32 cellular contexts compared by ENCODE assay signal in the genomic region with DNA sequence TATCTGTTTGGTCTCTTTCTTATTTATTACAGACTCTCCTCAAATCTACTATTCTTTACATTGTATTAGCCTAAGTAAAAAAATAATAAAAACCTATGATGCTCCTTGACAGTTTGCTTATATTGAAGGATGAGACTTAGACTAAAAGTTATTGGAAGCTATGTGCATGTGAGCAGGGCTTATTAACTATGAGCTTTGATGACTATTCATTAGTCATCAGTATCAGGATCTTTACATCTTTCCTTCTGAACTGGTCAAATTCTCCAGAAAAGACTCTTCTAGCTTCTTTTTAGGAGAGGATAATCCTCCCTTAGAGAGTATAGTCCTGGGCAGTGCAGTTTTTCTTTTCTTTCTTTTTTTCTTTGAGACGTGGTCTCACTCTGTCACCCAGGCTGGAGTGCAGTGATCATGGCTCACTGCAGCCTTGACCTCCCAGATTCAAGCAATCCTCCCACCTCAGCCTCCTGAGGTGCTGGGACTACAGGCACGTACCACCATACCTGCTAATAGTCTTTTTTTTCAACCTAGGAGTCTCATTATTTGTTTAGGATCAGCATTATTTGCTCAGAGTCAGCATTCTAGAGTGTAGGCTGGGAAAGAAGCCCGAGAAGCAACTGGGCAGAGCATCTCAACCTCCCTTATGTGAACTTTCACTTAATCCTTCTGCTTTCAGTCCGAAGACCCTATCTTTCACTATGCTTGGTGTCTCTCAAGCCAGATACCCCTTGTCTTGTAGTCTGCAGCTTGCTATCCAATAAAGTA. TPM values are rescaled to one million over a fixed set of nuclear protein-coding genes. Genes with fewer than 3 reads are reported as not detected.
"Had no signal": no experiment of that assay in that cellular context is flagged by ENCODE, and none has a peak within 500 bp of the region (broad histone marks: within the 10 kb centered on the region; RNA-seq: fewer than 3 reads in every experiment).

No MANE protein-coding gene starts in this region.

- DNase-seq: activated CD4-positive, alpha-beta memory T cell treated with anti-CD3 and anti-CD28 coated beads, Interleukin-2, amount 10 ng/mL, durations not matched to agents 7 days and 5 days; activated CD4-positive, alpha-beta T cell treated with anti-CD3 and anti-CD28 coated beads for 1 hour; activated CD4-positive, alpha-beta T cell treated with anti-CD3 and anti-CD28 coated beads, Interleukin-2, amount 10 ng/mL, durations not matched to agents 7 days and 5 days; activated naive CD8-positive, alpha-beta T cell treated with anti-CD3 and anti-CD28 coated beads, Interleukin-2, amount 50 U/mL, for 24 hours; activated T-cell treated with anti-CD3 and anti-CD28 coated beads, Interleukin-2, amount 50 U/mL, for 4 hours; amygdala; effector CD4-positive, alpha-beta T cell; head of caudate nucleus; hippocampal formation; left cardiac atrium; left ventricle myocardium superior; ovary; stimulated activated CD4-positive, alpha-beta T cell treated with anti-CD3 and anti-CD28 coated beads, Interleukin-1b, Interleukin-23, amount 100 ng/mL, for 48 hours; stimulated activated CD4-positive, alpha-beta T cell treated with anti-CD3 and anti-CD28 coated beads, Interleukin-4, amount 100 ng/mL, for 4 hours; stimulated activated CD8-positive, alpha-beta memory T cell treated with anti-CD3 and anti-CD28 coated beads, Interleukin-4, amount 100 ng/mL, for 48 hours; stimulated activated naive CD8-positive, alpha-beta T cell treated with anti-CD3 and anti-CD28 coated beads, Interleukin-15, amount 100 ng/mL, for 72 hours; substantia nigra; T-helper 2 cell had no signal

- H3K36me3 ChIP-seq: ovary had no signal

- H3K9me3 ChIP-seq: ovary had no signal

- H3K9me3 Mint-ChIP-seq: activated CD4-positive, alpha-beta memory T cell treated with anti-CD3 and anti-CD28 coated beads, Interleukin-2, amount 10 ng/mL, durations not matched to agents 7 days and 5 days; activated CD4-positive, alpha-beta T cell treated with anti-CD3 and anti-CD28 coated beads, Interleukin-2, amount 10 ng/mL, durations not matched to agents 7 days and 5 days; activated naive CD4-positive, alpha-beta T cell treated with anti-CD3 and anti-CD28 coated beads, Interleukin-2, amount 50 U/mL, for 24 hours; activated naive CD8-positive, alpha-beta T cell treated with anti-CD3 and anti-CD28 coated beads, Interleukin-2, amount 50 U/mL, for 24 hours; activated T-cell treated with anti-CD3 and anti-CD28 coated beads, Interleukin-2, amount 50 U/mL, for 4 hours; activated T-helper 2 cell treated with anti-CD3 and anti-CD28 coated beads, Interferon-gamma antibody, Interleukin-2, Interleukin-4, amounts not matched to agents 10 μg/mL and 5 μg/mL and 100 μg/mL, durations not matched to agents 14 hours and 24 hours and 36 hours; central memory CD8-positive, alpha-beta T cell; dendritic cell treated with granulocyte-macrophage colony-stimulating factor and Interleukin-4, amounts not matched to agents 40 ng/mL and 50 ng/mL, for 4 days; nephron; stimulated activated memory B cell treated with anti-CD40 and anti-IgM and Interleukin-4, amounts not matched to agents 10 μg/mL and 1 μg/mL and 100 μg/mL, for 72 hours; stimulated activated naive CD8-positive, alpha-beta T cell treated with anti-CD3 and anti-CD28 coated beads, Interleukin-15, amount 100 ng/mL, for 72 hours; type B pancreatic cell had no signal

- H3K27ac ChIP-seq: epithelial cell of prostate, ovary had no signal

- H3K36me3 Mint-ChIP-seq: activated naive CD4-positive, alpha-beta T cell treated with anti-CD3 and anti-CD28 coated beads, Interleukin-2, amount 50 U/mL, for 24 hours; stimulated activated memory B cell treated with anti-CD40 and anti-IgM and Interleukin-4, amounts not matched to agents 10 μg/mL and 1 μg/mL and 100 μg/mL, for 72 hours; type B pancreatic cell; WTC11 had no signal

- H3K27me3 Mint-ChIP-seq: progenitor cell of endocrine pancreas had no signal

- H3K4me2 ChIP-seq: smooth muscle cell had no signal

- H3K27me3 ChIP-seq: ovary had no signal

- H3K4me1 Mint-ChIP-seq: activated CD4-positive, alpha-beta T cell treated with anti-CD3 and anti-CD28 coated beads, Interleukin-2, amount 10 ng/mL, durations not matched to agents 7 days and 5 days; activated naive CD4-positive, alpha-beta T cell treated with anti-CD3 and anti-CD28 coated beads, Interleukin-2, amount 50 U/mL, for 24 hours; activated naive CD8-positive, alpha-beta T cell treated with anti-CD3 and anti-CD28 coated beads, Interleukin-2, amount 50 U/mL, for 24 hours; central memory CD8-positive, alpha-beta T cell; stimulated activated memory B cell treated with anti-CD40 and anti-IgM and Interleukin-4, amounts not matched to agents 10 μg/mL and 1 μg/mL and 100 μg/mL, for 72 hours; stimulated activated naive CD8-positive, alpha-beta T cell treated with anti-CD3 and anti-CD28 coated beads, Interleukin-15, amount 100 ng/mL, for 72 hours had no signal

- ATAC-seq: activated naive CD8-positive, alpha-beta T cell treated with anti-CD3 and anti-CD28 coated beads, Interleukin-2, amount 50 U/mL, for 24 hours; activated T-cell treated with anti-CD3 and anti-CD28 coated beads, Interleukin-2, amount 50 U/mL, for 4 hours; left cardiac atrium; left ventricle myocardium superior; stimulated activated memory B cell treated with anti-CD40 and anti-IgM and Interleukin-4, amounts not matched to agents 10 μg/mL and 1 μg/mL and 100 μg/mL, for 72 hours; stimulated activated naive CD8-positive, alpha-beta T cell treated with anti-CD3 and anti-CD28 coated beads, Interleukin-15, amount 100 ng/mL, for 72 hours; WTC11 had no signal

- H3K27ac Mint-ChIP-seq: activated CD4-positive, alpha-beta memory T cell treated with anti-CD3 and anti-CD28 coated beads, Interleukin-2, amount 10 ng/mL, durations not matched to agents 7 days and 5 days; activated CD4-positive, alpha-beta T cell treated with anti-CD3 and anti-CD28 coated beads, Interleukin-2, amount 10 ng/mL, durations not matched to agents 7 days and 5 days; activated naive CD4-positive, alpha-beta T cell treated with anti-CD3 and anti-CD28 coated beads, Interleukin-2, amount 50 U/mL, for 24 hours; activated naive CD8-positive, alpha-beta T cell treated with anti-CD3 and anti-CD28 coated beads, Interleukin-2, amount 50 U/mL, for 24 hours; activated T-helper 2 cell treated with anti-CD3 and anti-CD28 coated beads, Interferon-gamma antibody, Interleukin-2, Interleukin-4, amounts not matched to agents 10 μg/mL and 5 μg/mL and 100 μg/mL, durations not matched to agents 14 hours and 24 hours and 36 hours; dendritic cell treated with granulocyte-macrophage colony-stimulating factor and Interleukin-4, amounts not matched to agents 40 ng/mL and 50 ng/mL, for 4 days; nephron; progenitor cell of endocrine pancreas; stimulated activated memory B cell treated with anti-CD40 and anti-IgM and Interleukin-4, amounts not matched to agents 10 μg/mL and 1 μg/mL and 100 μg/mL, for 72 hours; type B pancreatic cell; WTC11 had no signal

- H3K4me3 Mint-ChIP-seq: activated CD4-positive, alpha-beta memory T cell treated with anti-CD3 and anti-CD28 coated beads, Interleukin-2, amount 10 ng/mL, durations not matched to agents 7 days and 5 days; activated CD4-positive, alpha-beta T cell treated with anti-CD3 and anti-CD28 coated beads, Interleukin-2, amount 10 ng/mL, durations not matched to agents 7 days and 5 days; activated naive CD4-positive, alpha-beta T cell treated with anti-CD3 and anti-CD28 coated beads, Interleukin-2, amount 50 U/mL, for 24 hours; activated naive CD8-positive, alpha-beta T cell treated with anti-CD3 and anti-CD28 coated beads, Interleukin-2, amount 50 U/mL, for 24 hours; activated T-cell treated with anti-CD3 and anti-CD28 coated beads, Interleukin-2, amount 50 U/mL, for 4 hours; central memory CD8-positive, alpha-beta T cell; dendritic cell treated with granulocyte-macrophage colony-stimulating factor and Interleukin-4, amounts not matched to agents 40 ng/mL and 50 ng/mL, for 4 days; nephron; stimulated activated memory B cell treated with anti-CD40 and anti-IgM and Interleukin-4, amounts not matched to agents 10 μg/mL and 1 μg/mL and 100 μg/mL, for 72 hours; stimulated activated naive CD8-positive, alpha-beta T cell treated with anti-CD3 and anti-CD28 coated beads, Interleukin-15, amount 100 ng/mL, for 72 hours; type B pancreatic cell; WTC11 had no signal

- H3K4me3 ChIP-seq: ovary, smooth muscle cell had no signal

- FAIRE-seq: endometrium, keratinocyte had no signal

RNA-seq across cellular contexts. Expression of a gene that starts 38.1 kb away (rescaled TPM):
- total RNA-seq: activated CD4-positive, alpha-beta memory T cell treated with anti-CD3 and anti-CD28 coated beads, Interleukin-2, amount 10 ng/mL, durations not matched to agents 7 days and 5 days; activated CD4-positive, alpha-beta T cell treated with anti-CD3 and anti-CD28 coated beads, Interleukin-2, amount 10 ng/mL, durations not matched to agents 7 days and 5 days; activated T-helper 2 cell treated with anti-CD3 and anti-CD28 coated beads, Interferon-gamma antibody, Interleukin-2, Interleukin-4, amounts not matched to agents 10 μg/mL and 5 μg/mL and 100 μg/mL, durations not matched to agents 14 hours and 24 hours and 36 hours; lung microvascular endothelial cell; smooth muscle cell had no signal
- polyA plus RNA-seq: keratinocyte, smooth muscle cell had no signal
